In the genomic region with DNA sequence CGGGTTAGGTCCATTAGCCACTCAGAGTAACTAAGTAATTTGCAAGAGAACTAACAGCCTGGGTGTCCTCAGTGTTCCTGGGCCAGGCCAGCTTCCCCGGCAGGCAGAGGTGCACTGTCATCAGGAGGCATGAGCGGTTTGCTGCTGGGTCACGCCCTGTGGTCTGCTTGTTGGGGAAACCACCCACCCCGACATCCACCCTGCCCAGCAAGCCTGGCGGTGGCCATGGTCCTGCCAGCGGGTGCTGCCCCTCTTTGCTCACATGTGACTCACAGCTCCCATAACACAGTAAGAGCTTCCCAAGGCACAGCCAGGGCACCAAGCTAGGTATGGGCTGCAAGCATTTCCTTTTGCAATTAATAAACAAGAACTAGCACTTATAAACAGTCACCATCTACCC, we compare ENCODE assay signal across 10 cellular contexts.
DNase-seq lines count a peak whose midpoint lies in the region; ATAC-seq and TF ChIP-seq lines count a peak whose summit lies in the region.
"Had no signal": no experiment of that assay in that cellular context is flagged by ENCODE, and none has a peak within 500 bp of the region (broad histone marks: within the 10 kb centered on the region; RNA-seq: fewer than 3 reads in every experiment).

No MANE protein-coding gene starts in this region.

- no peak overlapping the region for H3K27ac ChIP-seq in CD4-positive, CD25-positive, alpha-beta regulatory T cell (ENCODE audit: insufficient read depth, low read length, poor library complexity, severe bottlenecking)
- no peak overlapping the region for H3K27ac ChIP-seq in vagina
- H3K27ac ChIP-seq: ovary had no signal

- H3K9me3 ChIP-seq in CD4-positive, CD25-positive, alpha-beta regulatory T cell (ENCODE audit: control insufficient read depth in 2 of 2, low read length in 2 of 2) = no peaks in the 10 kb centered on the region
- no peaks in the 10 kb centered on the region for H3K9me3 ChIP-seq in vagina
- H3K9me3 ChIP-seq: ovary had no signal

- no peak for TF ChIP-seq POLR2A in vagina (IDR thresholded peaks at IDR 0.05)

- no peak for TF ChIP-seq CTCF in vagina (IDR thresholded peaks at IDR 0.05)

- ATAC-seq in CD4-positive, CD25-positive, alpha-beta regulatory T cell (ENCODE audit: low read depth in 2 of 2) = peak; percentile 37 to 57
- ATAC-seq in GM19324 (IDR thresholded peaks at IDR 0.05; ENCODE audit: low FRiP score, unreplicated experiment) (no peak), sciatic nerve (no peak), GM18520 (IDR thresholded peaks at IDR 0.05; ENCODE audit: unreplicated experiment) (no peak)

- no peaks in the 10 kb centered on the region for H3K36me3 ChIP-seq in CD4-positive, CD25-positive, alpha-beta regulatory T cell (ENCODE audit: control insufficient read depth, insufficient read depth, low read length)
- no peaks in the 10 kb centered on the region for H3K36me3 ChIP-seq in H7 (replicated peaks; ENCODE audit: control insufficient read depth, insufficient read depth, low read length)
- H3K36me3 ChIP-seq in vagina = no peaks in the 10 kb centered on the region
- H3K36me3 ChIP-seq: ovary had no signal

- POLR2A ChIA-PET in activated CD4-positive, alpha-beta memory T cell treated with anti-CD3 and anti-CD28 coated beads for 36 hours (lab: Charles Lee) = interaction anchor here (1.1 to 1.6 kb wide), 2 partner anchors 244 to 259 kb away, joined by 3 to 4 read pairs; a partner anchor contains a TSS

- no peak overlapping the region for H3K27ac Mint-ChIP-seq in CD4-positive, CD25-positive, alpha-beta regulatory T cell
- H3K27ac Mint-ChIP-seq in activated CD4-positive, alpha-beta memory T cell treated with anti-CD3 and anti-CD28 coated beads for 36 hours = no peak overlapping the region
- H3K27ac Mint-ChIP-seq in immature natural killer cell = peak overlapping the region in 2 of 6 donors; percentile 31 to 38

- CTCF ChIA-PET in activated CD4-positive, alpha-beta memory T cell treated with anti-CD3 and anti-CD28 coated beads for 36 hours (lab: Charles Lee) = interaction anchor here (1.2 to 2.5 kb wide), 2 partner anchors 21 to 23 kb away, joined by 3 to 9 read pairs; no protein-coding TSS in a partner anchor

- intact Hi-C loops in activated CD4-positive, alpha-beta memory T cell treated with anti-CD3 and anti-CD28 coated beads for 36 hours (cut with micrococcal nuclease) = no loop called here
- intact Hi-C loops in vagina (cut with DNase I) (no loop called here), sciatic nerve (cut with DNase I) (no loop called here)

- H3K4me3 ChIP-seq in CD4-positive, CD25-positive, alpha-beta regulatory T cell (ENCODE audit: low read depth, low read length) = no peak overlapping the region
- no peak overlapping the region for H3K4me3 ChIP-seq in H7 (ENCODE audit: insufficient read depth, low read depth, low read length)
- H3K4me3 ChIP-seq in vagina = no peak overlapping the region
- H3K4me3 ChIP-seq: ovary had no signal

- H3K9me3 Mint-ChIP-seq in CD4-positive, CD25-positive, alpha-beta regulatory T cell = peaks cover 0 to 4% (median 0%) of the 10 kb centered on the region in 7 donors
- peaks cover 8% of the 10 kb centered on the region for H3K9me3 Mint-ChIP-seq in activated CD4-positive, alpha-beta memory T cell treated with anti-CD3 and anti-CD28 coated beads for 36 hours
- no peaks in the 10 kb centered on the region for H3K9me3 Mint-ChIP-seq in immature natural killer cell

- H3K27me3 ChIP-seq in CD4-positive, CD25-positive, alpha-beta regulatory T cell (ENCODE audit: control insufficient read depth, insufficient read depth, low read length) = no peaks in the 10 kb centered on the region
- H3K27me3 ChIP-seq in H7 (ENCODE audit: control insufficient read depth, insufficient read depth, low read length) (peaks cover 4% of the 10 kb centered on the region; the same call in 1 of the 2 replicates), vagina (no peaks in the 10 kb centered on the region)
- H3K27me3 ChIP-seq: ovary had no signal

- peaks cover 0 to 10% (median 0%) of the 10 kb centered on the region in 4 donors for H3K4me1 Mint-ChIP-seq in CD4-positive, CD25-positive, alpha-beta regulatory T cell
- peaks cover 17% of the 10 kb centered on the region for H3K4me1 Mint-ChIP-seq in activated CD4-positive, alpha-beta memory T cell treated with anti-CD3 and anti-CD28 coated beads for 36 hours (ENCODE audit: low read depth)
- H3K4me1 Mint-ChIP-seq in immature natural killer cell = peaks cover 9 to 18% of the 10 kb centered on the region in 2 donors

- H3K4me1 ChIP-seq in CD4-positive, CD25-positive, alpha-beta regulatory T cell (ENCODE audit: control insufficient read depth, insufficient read depth, low read length, poor library complexity, severe bottlenecking) = peaks cover 9% of the 10 kb centered on the region
- H3K4me1 ChIP-seq in vagina = peaks cover 11% of the 10 kb centered on the region

- peaks cover 5% of the 10 kb centered on the region for H3K36me3 Mint-ChIP-seq in CD4-positive, CD25-positive, alpha-beta regulatory T cell
- peaks cover 1% of the 10 kb centered on the region for H3K36me3 Mint-ChIP-seq in activated CD4-positive, alpha-beta memory T cell treated with anti-CD3 and anti-CD28 coated beads for 36 hours
- peaks cover 0 to 11% (median 0%) of the 10 kb centered on the region in 3 donors for H3K36me3 Mint-ChIP-seq in immature natural killer cell

- no peak overlapping the region for H3K4me3 Mint-ChIP-seq in CD4-positive, CD25-positive, alpha-beta regulatory T cell
- no peak overlapping the region for H3K4me3 Mint-ChIP-seq in activated CD4-positive, alpha-beta memory T cell treated with anti-CD3 and anti-CD28 coated beads for 36 hours
- H3K4me3 Mint-ChIP-seq in immature natural killer cell = peak overlapping the region in 2 of 5 donors; percentile 48 to 57

- no peaks in the 10 kb centered on the region for H3K27me3 Mint-ChIP-seq in CD4-positive, CD25-positive, alpha-beta regulatory T cell
- no peaks in the 10 kb centered on the region for H3K27me3 Mint-ChIP-seq in activated CD4-positive, alpha-beta memory T cell treated with anti-CD3 and anti-CD28 coated beads for 36 hours
- H3K27me3 Mint-ChIP-seq in immature natural killer cell (ENCODE audit: low read depth in 3 of 3) = peaks cover 4 to 7% (median 5%) of the 10 kb centered on the region in 3 donors

- peak in 2 of 3 donors; percentile 15 to 26 for DNase-seq in CD4-positive, CD25-positive, alpha-beta regulatory T cell
- DNase-seq in H7 (peak; percentile 49), immature natural killer cell (peak; percentile 25 to 45 (median 38)), vagina (ENCODE audit: extremely low spot score in 2 of 2) (no peak), sciatic nerve (ENCODE audit: low spot score) (no peak)
- DNase-seq in activated CD4-positive, alpha-beta memory T cell treated with anti-CD3 and anti-CD28 coated beads for 36 hours = peak; percentile 81
- DNase-seq: NCI-H2171 treated with DMSO at 0.1 percent for 48 hours, ovary had no signal

Comparison
In these comparisons a context has a peak if more than half of its experiments do, and no peak if none do; other contexts are left out.
1. ATAC-seq: peak in CD4-positive, CD25-positive, alpha-beta regulatory T cell (2 of 2); none in GM19324 (single experiment), sciatic nerve (single experiment) and GM18520 (single experiment).
2. DNase-seq: peak in CD4-positive, CD25-positive, alpha-beta regulatory T cell (2 of 3), H7 (single experiment), activated CD4-positive, alpha-beta memory T cell treated with anti-CD3 and anti-CD28 coated beads for 36 hours (single experiment) and immature natural killer cell (3 of 3); none in vagina (0 of 2) and sciatic nerve (single experiment).